ENCODE assay signal across 11 cellular contexts in genomic region chr4:108834167-108834566, GRCh38.
A peak's percentile ranks its signal among the peaks of the same experiment; 100 is the strongest.
DNase-seq lines count a peak whose midpoint lies in the region; ATAC-seq and TF ChIP-seq lines count a peak whose summit lies in the region.
"Had no signal": no experiment of that assay in that cellular context is flagged by ENCODE, and none has a peak within 500 bp of the region (broad histone marks: within the 10 kb centered on the region; RNA-seq: fewer than 3 reads in every experiment).

No MANE protein-coding gene starts in this region.

- no peaks in the 10 kb centered on the region for H3K27me3 ChIP-seq in skeletal muscle satellite cell (ENCODE audit: control insufficient read depth, insufficient read depth, low read length)

- no peaks in the 10 kb centered on the region for H3K4me1 Mint-ChIP-seq in activated CD4-positive, alpha-beta memory T cell treated with anti-CD3 and anti-CD28 coated beads for 36 hours (ENCODE audit: low read depth)

- DNase-seq in HS-27A (ENCODE audit: low read depth) (peak; percentile 80), fibroblast of peridontal ligament (ENCODE audit: extremely low read depth) (peak; percentile 72), SK-N-DZ (ENCODE audit: low spot score) (no peak)
- no peak for DNase-seq in activated CD4-positive, alpha-beta memory T cell treated with anti-CD3 and anti-CD28 coated beads for 36 hours
- no peak for DNase-seq in stimulated activated CD4-positive, alpha-beta T cell treated with anti-CD3 and anti-CD28 coated beads, Interleukin-4, amount 100 ng/mL, for 1 hour
- DNase-seq: activated CD8-positive, alpha-beta memory T cell treated with anti-CD3 and anti-CD28 coated beads, Interleukin-2, amount 50 U/mL, for 4 hours; aorta; PC-9 had no signal

- no peaks in the 10 kb centered on the region for H3K36me3 ChIP-seq in skeletal muscle satellite cell (ENCODE audit: insufficient read depth, low read length)

- peaks cover 2% of the 10 kb centered on the region for H3K27me3 Mint-ChIP-seq in activated CD4-positive, alpha-beta memory T cell treated with anti-CD3 and anti-CD28 coated beads for 36 hours

- no peaks in the 10 kb centered on the region for H3K9me3 Mint-ChIP-seq in activated CD4-positive, alpha-beta memory T cell treated with anti-CD3 and anti-CD28 coated beads for 36 hours

- H3K4me3 Mint-ChIP-seq in activated CD4-positive, alpha-beta memory T cell treated with anti-CD3 and anti-CD28 coated beads for 36 hours, result no peak overlapping the region

- H3K4me3 ChIP-seq in skeletal muscle satellite cell (ENCODE audit: low read length), result no peak overlapping the region
- H3K4me3 ChIP-seq: GM12878, PC-9 had no signal

- intact Hi-C loops in activated CD4-positive, alpha-beta memory T cell treated with anti-CD3 and anti-CD28 coated beads for 36 hours (cut with micrococcal nuclease), result loop anchor here (2.0 to 5.0 kb wide), 2 partner anchors 458 to 573 kb away; no protein-coding TSS in a partner anchor

- H3K4me1 ChIP-seq in skeletal muscle satellite cell (ENCODE audit: control insufficient read depth, insufficient read depth, low read length), result peaks cover 15% of the 10 kb centered on the region

- peak overlapping the region; percentile 26 for H3K9ac ChIP-seq in skeletal muscle satellite cell (ENCODE audit: low read depth, low read length)

- CTCF ChIA-PET in activated CD4-positive, alpha-beta memory T cell treated with anti-CD3 and anti-CD28 coated beads for 36 hours (lab: Charles Lee), result interaction anchor here (0.6 to 1.2 kb wide), 2 partner anchors 15 to 103 kb away, joined by 3 read pairs; no protein-coding TSS in a partner anchor

- H3K9me3 ChIP-seq in skeletal muscle satellite cell (replicated peaks; ENCODE audit: low read length), result no peaks in the 10 kb centered on the region

- peak overlapping the region; percentile 22 for H3K4me2 ChIP-seq in skeletal muscle satellite cell (ENCODE audit: low read length)
- H3K4me2 ChIP-seq: PC-9 had no signal

- ATAC-seq in SK-N-SH treated with all-trans-retinoic acid at 6 μM for 48 hours, result peak; percentile 47; the same call in 1 of the 3 replicates

- H3K36me3 Mint-ChIP-seq in activated CD4-positive, alpha-beta memory T cell treated with anti-CD3 and anti-CD28 coated beads for 36 hours, result no peaks in the 10 kb centered on the region

- POLR2A ChIA-PET in activated CD4-positive, alpha-beta memory T cell treated with anti-CD3 and anti-CD28 coated beads for 36 hours (lab: Charles Lee), result no interaction called here

- no peak overlapping the region for H3K27ac Mint-ChIP-seq in activated CD4-positive, alpha-beta memory T cell treated with anti-CD3 and anti-CD28 coated beads for 36 hours

TF ChIP-seq in SK-N-SH treated with all-trans-retinoic acid at 6 μM for 48 hours, 23 proteins besides CTCF, POLR2A, EP300 and RAD21:
- no peak for TF ChIP-seq GLIS3 (CRISPR knock-in tag; IDR thresholded peaks at IDR 0.05)
- no peak for TF ChIP-seq CSRNP3 (CRISPR knock-in tag; IDR thresholded peaks at IDR 0.05)
- no peak for TF ChIP-seq TOX (CRISPR knock-in tag; IDR thresholded peaks at IDR 0.05; ENCODE audit: borderline replicate concordance)
- TF ChIP-seq ARNTL (CRISPR knock-in tag; IDR thresholded peaks at IDR 0.05; ENCODE audit: borderline replicate concordance, low read depth), result no peak
- no peak for TF ChIP-seq ESRRG (CRISPR knock-in tag; IDR thresholded peaks at IDR 0.05)
- no peak for TF ChIP-seq ZFP30 (CRISPR knock-in tag; IDR thresholded peaks at IDR 0.05)
- TF ChIP-seq BACH2 (CRISPR knock-in tag; IDR thresholded peaks at IDR 0.05; ENCODE audit: borderline replicate concordance), result no peak
- TF ChIP-seq OSR1 (CRISPR knock-in tag; IDR thresholded peaks at IDR 0.05), result no peak
- TF ChIP-seq ZNF70 (CRISPR knock-in tag; IDR thresholded peaks at IDR 0.05), result no peak

Comparison
In these comparisons a context has a peak if more than half of its experiments do, and no peak if none do; other contexts are left out.
1. DNase-seq: peak in HS-27A (single experiment) and fibroblast of peridontal ligament (single experiment); none in activated CD4-positive, alpha-beta memory T cell treated with anti-CD3 and anti-CD28 coated beads for 36 hours (single experiment), stimulated activated CD4-positive, alpha-beta T cell treated with anti-CD3 and anti-CD28 coated beads, Interleukin-4, amount 100 ng/mL, for 1 hour (single experiment) and SK-N-DZ (single experiment).